Comparison of ENCODE assay signal across 8 cellular contexts in genomic region chr9:4678679-4679267, GRCh38. TPM values are rescaled to one million over a fixed set of nuclear protein-coding genes. Genes with fewer than 3 reads are reported as not detected.
DNase-seq lines count a peak whose midpoint lies in the region; ATAC-seq, FAIRE-seq and TF ChIP-seq lines count a peak whose summit lies in the region.

No MANE protein-coding gene starts in this region.

- H3K4me3 Mint-ChIP-seq in activated T-cell treated with anti-CD3 and anti-CD28 coated beads, Interleukin-2, amount 50 U/mL, for 72 hours: no peak overlapping the region
- no peak overlapping the region for H3K4me3 Mint-ChIP-seq in activated T-cell treated with anti-CD3 and anti-CD28 coated beads, Interleukin-2, amount 50 U/mL, for 24 hours

- H3K27ac Mint-ChIP-seq in activated T-cell treated with anti-CD3 and anti-CD28 coated beads, Interleukin-2, amount 50 U/mL, for 72 hours: no peak overlapping the region
- no peak overlapping the region for H3K27ac Mint-ChIP-seq in activated T-cell treated with anti-CD3 and anti-CD28 coated beads, Interleukin-2, amount 50 U/mL, for 24 hours

- no peaks in the 10 kb centered on the region for H4K20me1 ChIP-seq in OCI-LY1 (ENCODE audit: insufficient read depth, low read length)

- H3K4me3 ChIP-seq in OCI-LY1 (ENCODE audit: low read depth, low read length, poor library complexity, severe bottlenecking): peak overlapping the region; percentile 80
- H3K4me3 ChIP-seq in effector memory CD4-positive, alpha-beta T cell (ENCODE audit: insufficient read depth, low read depth, low read length, poor library complexity, severe bottlenecking): peak overlapping the region; percentile 59

- H3K4me2 ChIP-seq in OCI-LY1 (ENCODE audit: low read length): peak overlapping the region; percentile 82

- H3K9me3 ChIP-seq in OCI-LY1 (ENCODE audit: low read length): no peaks in the 10 kb centered on the region
- no peaks in the 10 kb centered on the region for H3K9me3 ChIP-seq in effector memory CD4-positive, alpha-beta T cell (ENCODE audit: control insufficient read depth, low read length)

- ATAC-seq in activated T-cell treated with anti-CD3 and anti-CD28 coated beads, Interleukin-2, amount 50 U/mL, for 72 hours (replicated peaks in 1 of 2): peak; percentile 4 to 14
- peak; percentile 15 for ATAC-seq in HG02798 (IDR thresholded peaks at IDR 0.05; ENCODE audit: poor library complexity, unreplicated experiment)

- no peaks in the 10 kb centered on the region for H3K27me3 ChIP-seq in OCI-LY1 (ENCODE audit: insufficient read depth, low read length)
- H3K27me3 ChIP-seq in effector memory CD4-positive, alpha-beta T cell (replicated peaks; ENCODE audit: control insufficient read depth, insufficient read depth, low read length, poor library complexity, severe bottlenecking): no peaks in the 10 kb centered on the region

- H3K9me2 ChIP-seq in OCI-LY1 (ENCODE audit: low read depth, low read length): no peaks in the 10 kb centered on the region

- peak; percentile 9 to 37 for DNase-seq in activated T-cell treated with anti-CD3 and anti-CD28 coated beads, Interleukin-2, amount 50 U/mL, for 72 hours
- DNase-seq in activated T-cell treated with anti-CD3 and anti-CD28 coated beads, Interleukin-2, amount 50 U/mL, for 24 hours: no peak
- no peak for DNase-seq in effector memory CD4-positive, alpha-beta T cell
- DNase-seq in midbrain (lab: John Stamatoyannopoulos, UW) (peak; percentile 56), NCI-H1930 (lab: John Stamatoyannopoulos, UW) (no peak), urothelium cell line (ENCODE audit: low spot score) (no peak)

- H3K4me1 ChIP-seq in OCI-LY1 (ENCODE audit: insufficient read depth, low read length, severe bottlenecking): peaks cover 22% of the 10 kb centered on the region
- peaks cover 11% of the 10 kb centered on the region for H3K4me1 ChIP-seq in effector memory CD4-positive, alpha-beta T cell (ENCODE audit: control insufficient read depth, insufficient read depth, low read length, poor library complexity, severe bottlenecking)

- peak overlapping the region; percentile 87 for H3K9ac ChIP-seq in OCI-LY1 (ENCODE audit: low read length)

- peak overlapping the region; percentile 87 for H3K27ac ChIP-seq in OCI-LY1 (ENCODE audit: low read depth, low read length, poor library complexity, severe bottlenecking)
- peak overlapping the region; percentile 87 for H3K27ac ChIP-seq in effector memory CD4-positive, alpha-beta T cell (ENCODE audit: insufficient read depth, low read length, poor library complexity, severe bottlenecking)

- TF ChIP-seq CTCF in OCI-LY1 (IDR thresholded peaks at IDR 0.05; ENCODE audit: low read length): no peak

- H3K36me3 Mint-ChIP-seq in activated T-cell treated with anti-CD3 and anti-CD28 coated beads, Interleukin-2, amount 50 U/mL, for 72 hours (ENCODE audit: insufficient read depth in 2 of 2): peaks cover 0 to 2% of the 10 kb centered on the region in 2 donors
- H3K36me3 Mint-ChIP-seq in activated T-cell treated with anti-CD3 and anti-CD28 coated beads, Interleukin-2, amount 50 U/mL, for 24 hours (ENCODE audit: low read depth): peaks cover 7% of the 10 kb centered on the region

- H2AFZ ChIP-seq in OCI-LY1 (ENCODE audit: low read length): peak overlapping the region; percentile 50

- H3K9me3 Mint-ChIP-seq in activated T-cell treated with anti-CD3 and anti-CD28 coated beads, Interleukin-2, amount 50 U/mL, for 72 hours: no peaks in the 10 kb centered on the region
- no peaks in the 10 kb centered on the region for H3K9me3 Mint-ChIP-seq in activated T-cell treated with anti-CD3 and anti-CD28 coated beads, Interleukin-2, amount 50 U/mL, for 24 hours

- peaks cover 22% of the 10 kb centered on the region for H3K79me2 ChIP-seq in OCI-LY1 (ENCODE audit: insufficient read depth, low read length)

- H3K36me3 ChIP-seq in OCI-LY1 (ENCODE audit: insufficient read depth, low read length): 0 out of 2 replicates have a peak, but pooled peaks cover 5% of the 10 kb centered on the region
- no peaks in the 10 kb centered on the region for H3K36me3 ChIP-seq in effector memory CD4-positive, alpha-beta T cell (ENCODE audit: control insufficient read depth, insufficient read depth, low read length)

- no peaks in the 10 kb centered on the region for H3F3A ChIP-seq in OCI-LY1 (ENCODE audit: insufficient read depth, low read length)

- peaks cover 5% of the 10 kb centered on the region for H3K4me1 Mint-ChIP-seq in activated T-cell treated with anti-CD3 and anti-CD28 coated beads, Interleukin-2, amount 50 U/mL, for 72 hours (ENCODE audit: low read depth)
- H3K4me1 Mint-ChIP-seq in activated T-cell treated with anti-CD3 and anti-CD28 coated beads, Interleukin-2, amount 50 U/mL, for 24 hours (ENCODE audit: low read depth): peaks cover 9% of the 10 kb centered on the region

- H3K27me3 Mint-ChIP-seq in activated T-cell treated with anti-CD3 and anti-CD28 coated beads, Interleukin-2, amount 50 U/mL, for 72 hours (ENCODE audit: low read depth): no peaks in the 10 kb centered on the region
- no peaks in the 10 kb centered on the region for H3K27me3 Mint-ChIP-seq in activated T-cell treated with anti-CD3 and anti-CD28 coated beads, Interleukin-2, amount 50 U/mL, for 24 hours

- no peak for FAIRE-seq in urothelium cell line (lab: Jason Lieb, UNC)

RNA-seq across cellular contexts. Expression of gene CDC37L1, which starts 0.6 kb away (rescaled TPM):
- 10 to 100 TPM in 1 of 2 donors, 1 to 10 TPM in 1; 9.3 to 11.0 TPM for total RNA-seq in activated T-cell treated with anti-CD3 and anti-CD28 coated beads, Interleukin-2, amount 50 U/mL, for 72 hours

RNA-seq across cellular contexts. Expression of gene SPATA6L, which starts 12.5 kb away (rescaled TPM):
- under 1 TPM; 0.60 to 0.90 TPM for total RNA-seq in activated T-cell treated with anti-CD3 and anti-CD28 coated beads, Interleukin-2, amount 50 U/mL, for 72 hours

RNA-seq across cellular contexts. Expression of gene PLPP6, which starts 16.7 kb away (rescaled TPM):
- total RNA-seq in activated T-cell treated with anti-CD3 and anti-CD28 coated beads, Interleukin-2, amount 50 U/mL, for 72 hours: 1 to 10 TPM; 4.3 to 4.8 TPM

Comparison
In these comparisons a context has a peak if more than half of its experiments do, and no peak if none do; other contexts are left out.
1. DNase-seq: peak in activated T-cell treated with anti-CD3 and anti-CD28 coated beads, Interleukin-2, amount 50 U/mL, for 72 hours (2 of 2) and midbrain (single experiment); none in activated T-cell treated with anti-CD3 and anti-CD28 coated beads, Interleukin-2, amount 50 U/mL, for 24 hours (single experiment), effector memory CD4-positive, alpha-beta T cell (0 of 3), NCI-H1930 (0 of 2) and urothelium cell line (single experiment).